Comparison of ENCODE assay signal across 11 cellular contexts in the genomic region with DNA sequence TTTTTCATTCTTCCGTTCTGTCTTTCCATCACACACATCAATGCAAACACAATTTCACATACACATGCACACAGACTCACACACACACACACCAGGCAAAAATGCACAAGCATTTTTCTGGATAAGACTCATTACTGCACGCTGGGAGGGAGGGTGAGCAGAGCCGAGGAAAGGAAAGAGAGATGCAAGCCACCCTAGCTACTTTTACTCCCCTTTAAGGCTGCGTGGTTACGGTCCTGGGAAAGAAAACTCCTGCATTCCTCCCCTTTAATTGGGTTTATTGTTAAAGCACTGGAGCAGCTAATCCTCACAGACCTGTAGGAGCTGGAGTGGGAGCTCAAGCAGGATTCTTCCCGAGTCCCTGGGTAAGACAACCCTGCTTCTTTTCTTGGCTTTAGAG. TPM values are rescaled to one million over a fixed set of nuclear protein-coding genes. Genes with fewer than 3 reads are reported as not detected.
DNase-seq lines count a peak whose midpoint lies in the region; FAIRE-seq and TF ChIP-seq lines count a peak whose summit lies in the region.
"Had no signal": no experiment of that assay in that cellular context is flagged by ENCODE, and none has a peak within 500 bp of the region (broad histone marks: within the 10 kb centered on the region; RNA-seq: fewer than 3 reads in every experiment).

A gene (plus strand): TSS at position 307 of the 400 bp plus-strand sequence. CDS start 11,270 bp downstream, outside the sequence.

- peak within 1 kb of the TSS; percentile 69 for H2AFZ ChIP-seq in astrocyte (ENCODE audit: low read depth, low read length)

- no peak within 1 kb of the TSS for H3K27ac ChIP-seq in astrocyte (ENCODE audit: low read depth, low read length)
- no peak within 1 kb of the TSS for H3K27ac ChIP-seq in thyroid gland
- H3K27ac ChIP-seq: heart right ventricle, uterus had no signal

- no peaks in the 10 kb centered on the region for H3K9me3 ChIP-seq in astrocyte (ENCODE audit: insufficient read depth, low read depth, low read length)
- H3K9me3 ChIP-seq in thyroid gland: no peaks in the 10 kb centered on the region
- H3K9me3 ChIP-seq: heart right ventricle, uterus had no signal

- H3K4me1 ChIP-seq in astrocyte (ENCODE audit: insufficient read depth, low read length) (peaks cover 12% of the 10 kb centered on the region), thyroid gland (peaks cover 5 to 17% of the 10 kb centered on the region in 2 donors)
- H3K4me1 ChIP-seq: uterus had no signal

- H3K36me3 ChIP-seq in astrocyte (ENCODE audit: insufficient read depth, low read length) (no peaks in the 10 kb centered on the region), thyroid gland (no peaks in the 10 kb centered on the region)
- H3K36me3 ChIP-seq: heart right ventricle, uterus had no signal

- H3K4me3 ChIP-seq in astrocyte (ENCODE audit: insufficient read depth, low read depth, low read length) (peak within 1 kb of the TSS; percentile 61), thyroid gland (replicated peaks in 1 of 3) (no peak within 1 kb of the TSS)
- H3K4me3 ChIP-seq: heart right ventricle had no signal

- H3K27me3 ChIP-seq in astrocyte (ENCODE audit: insufficient read depth, low read length) (peaks cover 6% of the 10 kb centered on the region), thyroid gland (no peaks in the 10 kb centered on the region)

- H3K4me3 Mint-ChIP-seq in astrocyte (ENCODE audit: unreplicated experiment): no peak within 1 kb of the TSS

- no peaks in the 10 kb centered on the region for H3K79me2 ChIP-seq in astrocyte (ENCODE audit: insufficient read depth, low read length)

- H3K4me2 ChIP-seq in astrocyte (ENCODE audit: low read length): peak within 1 kb of the TSS; percentile 80

- no peak for TF ChIP-seq CTCF in astrocyte (IDR thresholded peaks at IDR 0.05; ENCODE audit: insufficient read depth, low read depth, low read length)
- TF ChIP-seq CTCF in thyroid gland (IDR thresholded peaks at IDR 0.05): no peak

- H3K27me3 Mint-ChIP-seq in astrocyte (ENCODE audit: low read depth, unreplicated experiment): peaks cover 2% of the 10 kb centered on the region

- no peak for FAIRE-seq in astrocyte (lab: Jason Lieb, UNC)

- peaks cover 10% of the 10 kb centered on the region for H3K4me1 Mint-ChIP-seq in astrocyte (ENCODE audit: low read depth, unreplicated experiment)

- peaks cover 4% of the 10 kb centered on the region for H3K36me3 Mint-ChIP-seq in astrocyte (ENCODE audit: low read depth, unreplicated experiment)

- DNase-seq in NCI-H748 (lab: John Stamatoyannopoulos, UW; ENCODE audit: unreplicated experiment) (peak; percentile 64), NCI-H748 treated with DMSO at 0.1 percent for 48 hours (lab: John Stamatoyannopoulos, UW) (no peak), astrocyte (ENCODE audit: low read depth) (peak; percentile 53), islet precursor cell (peak; percentile 76), thyroid gland (peak; percentile 20 to 33), KG1 (lab: John Stamatoyannopoulos, UW) (no peak), pons (ENCODE audit: low spot score) (no peak), NCI-H1930 (lab: John Stamatoyannopoulos, UW) (no peak)
- DNase-seq: AML-193, heart right ventricle, uterus had no signal

- no peaks in the 10 kb centered on the region for H4K20me1 ChIP-seq in astrocyte (ENCODE audit: insufficient read depth, low read length)

- 17 to 19% methylated on average over 6 of the region's 6 CpGs for WGBS in thyroid gland, 2 donors

- H3K27ac Mint-ChIP-seq in astrocyte (ENCODE audit: unreplicated experiment): no peak within 1 kb of the TSS

- intact Hi-C loops in thyroid gland (cut with DNase I): no loop called here

- peaks cover 3% of the 10 kb centered on the region for H3K9me3 Mint-ChIP-seq in astrocyte (ENCODE audit: unreplicated experiment)

- TF ChIP-seq POLR2A in thyroid gland (IDR thresholded peaks at IDR 0.05): no peak

- H3K9ac ChIP-seq in astrocyte (ENCODE audit: low read length): peak within 1 kb of the TSS; percentile 66

RNA-seq across cellular contexts. Expression of the gene that starts here (rescaled TPM):
- total RNA-seq in astrocyte (0.41 and 0.45 TPM in 2 replicates), thyroid gland (not detected)

Comparison
In these comparisons a context has a peak if more than half of its experiments do, and no peak if none do; other contexts are left out.
1. DNase-seq: peak in NCI-H748 (single experiment) and islet precursor cell (single experiment); none in NCI-H748 treated with DMSO at 0.1 percent for 48 hours (single experiment), KG1 (single experiment), pons (single experiment) and NCI-H1930 (0 of 2).
2. Peak in DNase-seq, H3K4me3 ChIP-seq, H3K9ac ChIP-seq and H3K4me2 ChIP-seq in astrocyte; RNA of the gene not detected or under 1 TPM.
3. Peak in DNase-seq in thyroid gland; RNA of the gene not detected or under 1 TPM.